17 cellular contexts compared by ENCODE assay signal in the genomic region with DNA sequence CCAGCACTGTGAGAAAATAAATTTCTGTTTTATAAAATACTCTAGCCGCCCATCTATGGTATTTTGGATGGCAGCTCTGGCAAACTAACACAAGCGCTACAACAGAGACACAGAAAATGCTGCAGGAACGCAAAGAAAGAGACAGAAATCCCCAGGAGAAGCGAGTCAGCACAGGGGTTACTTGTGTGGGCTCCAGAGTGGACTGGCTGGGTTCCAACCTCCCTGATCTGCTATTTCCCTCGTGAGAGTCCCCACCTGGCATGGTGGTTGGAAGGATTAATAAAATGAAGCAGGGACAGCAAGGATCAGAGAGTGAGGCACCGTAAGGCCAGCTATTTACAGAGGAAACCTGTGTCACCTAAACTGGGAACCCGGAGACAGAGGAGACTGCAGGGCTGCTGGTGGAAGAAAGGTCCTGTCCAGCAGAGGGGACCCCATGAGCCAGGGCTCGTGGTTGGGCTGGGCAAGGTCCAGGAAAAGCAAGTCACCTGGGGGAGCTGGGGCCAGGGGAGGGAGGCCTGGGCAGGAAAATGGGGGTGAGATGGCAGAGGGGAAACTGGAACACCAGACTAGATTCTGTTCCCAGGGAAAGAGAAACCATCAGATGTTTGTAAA.
A peak's percentile ranks its signal among the peaks of the same experiment; 100 is the strongest.
DNase-seq lines count a peak whose midpoint lies in the region; ATAC-seq, FAIRE-seq and TF ChIP-seq lines count a peak whose summit lies in the region.
"Had no signal": no experiment of that assay in that cellular context is flagged by ENCODE, and none has a peak within 500 bp of the region (broad histone marks: within the 10 kb centered on the region; RNA-seq: fewer than 3 reads in every experiment).

No MANE protein-coding gene starts in this region.

- WGBS in SK-N-SH (ENCODE audit: low lambda C conversion rate) = 68% methylated on average over 8 of the region's 8 CpGs
- WGBS in sigmoid colon, 2 donors = 73 to 77% methylated on average over 8 of the region's 8 CpGs

- no peak overlapping the region for H3K27ac ChIP-seq in SK-N-SH (ENCODE audit: low read depth in 2 of 2, low read length in 1 of 2)
- H3K27ac ChIP-seq in sigmoid colon = peak overlapping the region; percentile 3 to 65 (median 41)
- H3K27ac ChIP-seq: VCaP had no signal

- DNase-seq in Daoy (ENCODE audit: low read depth) (peak; percentile 43), SK-N-SH (no peak), fibroblast of the aortic adventitia (ENCODE audit: low read depth) (peak; percentile 66), sigmoid colon (no peak), frontal cortex (ENCODE audit: low spot score in 2 of 2) (no peak)
- DNase-seq: activated effector memory CD4-positive, alpha-beta T cell treated with anti-CD3 and anti-CD28 coated beads, Interleukin-2, amount 50 U/mL, for 16 hours; DMS 273 treated with DMSO at 0.1 percent for 48 hours; effector memory CD8-positive, alpha-beta T cell; heart right ventricle; KBM-7; NCI-H226; stimulated activated naive CD8-positive, alpha-beta T cell treated with anti-CD3 and anti-CD28 coated beads, Interleukin-15, Interleukin-2, amounts not matched to agents 100 U/mL and 50 U/mL, for 24 hours had no signal

- ATAC-seq in GM19324 (IDR thresholded peaks at IDR 0.05; ENCODE audit: low FRiP score, unreplicated experiment) (no peak), GM21515 (IDR thresholded peaks at IDR 0.05; ENCODE audit: unreplicated experiment) (no peak), GM21390 (IDR thresholded peaks at IDR 0.05; ENCODE audit: unreplicated experiment) (no peak)
- ATAC-seq: effector memory CD8-positive, alpha-beta T cell; HCT116; stimulated activated naive CD8-positive, alpha-beta T cell treated with anti-CD3 and anti-CD28 coated beads, Interleukin-15, Interleukin-2, amounts not matched to agents 100 U/mL and 50 U/mL, for 24 hours had no signal

- no peaks in the 10 kb centered on the region for H3K9me2 ChIP-seq in SK-N-SH

- H4K20me1 ChIP-seq in SK-N-SH (ENCODE audit: insufficient read depth) = no peaks in the 10 kb centered on the region

- TF ChIP-seq CTCF in SK-N-SH (IDR thresholded peaks at IDR 0.05) = no peak
- no peak for TF ChIP-seq CTCF in fibroblast of the aortic adventitia (IDR thresholded peaks at IDR 0.05; ENCODE audit: insufficient read depth, low read length)
- no peak for TF ChIP-seq CTCF in sigmoid colon (IDR thresholded peaks at IDR 0.05)

- H3K9me3 ChIP-seq in SK-N-SH (no peaks in the 10 kb centered on the region), sigmoid colon (no peaks in the 10 kb centered on the region)
- H3K9me3 ChIP-seq: heart right ventricle had no signal

- no peak for TF ChIP-seq POLR2A in sigmoid colon (IDR thresholded peaks at IDR 0.05)

- TF ChIP-seq EP300 in SK-N-SH (IDR thresholded peaks at IDR 0.05; ENCODE audit: borderline replicate concordance in 1 of 2, low read depth in 1 of 2, low read length in 1 of 2) (no peak), sigmoid colon (IDR thresholded peaks at IDR 0.05) (no peak)

- CTCF ChIA-PET in SK-N-SH (lab: Yijun Ruan, JAX) = interaction anchor here (0.7 to 1.6 kb wide), 3 partner anchors 12 to 95 kb away, joined by 3 to 4 read pairs (median 3); no protein-coding TSS in a partner anchor

- H3K79me2 ChIP-seq in SK-N-SH (ENCODE audit: insufficient read depth) = no peaks in the 10 kb centered on the region

- peaks cover 14 to 20% of the 10 kb centered on the region in 2 experiments; a peak in 2 of 4 replicates for H3K4me1 ChIP-seq in SK-N-SH (ENCODE audit: control insufficient read depth in 1 of 2, insufficient read depth in 2 of 2, low read depth in 1 of 2, low read length in 1 of 2)
- peaks cover 0 to 38% (median 30%) of the 10 kb centered on the region in 4 donors for H3K4me1 ChIP-seq in sigmoid colon

- no peak for TF ChIP-seq RAD21 in SK-N-SH (IDR thresholded peaks at IDR 0.05; ENCODE audit: low read length)

- H2AFZ ChIP-seq in SK-N-SH (ENCODE audit: low read depth) = no peak overlapping the region

- H3K27me3 ChIP-seq in SK-N-SH (ENCODE audit: insufficient read depth) (no peaks in the 10 kb centered on the region), sigmoid colon (no peaks in the 10 kb centered on the region)
- H3K27me3 ChIP-seq: heart right ventricle had no signal

- no peak overlapping the region for H3K4me2 ChIP-seq in SK-N-SH

- POLR2A ChIA-PET in SK-N-SH (lab: Yijun Ruan, JAX) = no interaction called here

- H3K4me3 ChIP-seq in SK-N-SH (ENCODE audit: low read depth in 2 of 2, low read length in 1 of 2) = no peak overlapping the region
- H3K4me3 ChIP-seq in fibroblast of the aortic adventitia (ENCODE audit: low read depth, low read length) = no peak overlapping the region
- H3K4me3 ChIP-seq in sigmoid colon = no peak overlapping the region
- H3K4me3 ChIP-seq: heart right ventricle had no signal

- no peak for FAIRE-seq in frontal cortex (lab: Jason Lieb, UNC)

- intact Hi-C loops in sigmoid colon (cut with DNase I) = no loop called here

- H3K36me3 ChIP-seq in SK-N-SH (replicated peaks in 1 of 2; ENCODE audit: control insufficient read depth in 1 of 2, insufficient read depth in 2 of 2, low read length in 1 of 2) (no peaks in the 10 kb centered on the region), sigmoid colon (no peaks in the 10 kb centered on the region)
- H3K36me3 ChIP-seq: heart right ventricle had no signal

- H3K9ac ChIP-seq in SK-N-SH = no peak overlapping the region

- H3F3A ChIP-seq in SK-N-SH (replicated peaks; ENCODE audit: insufficient read depth) = no peaks in the 10 kb centered on the region

TF ChIP-seq in SK-N-SH, 30 proteins besides CTCF, POLR2A, EP300 and RAD21:
- no peak for TF ChIP-seq RXRA (IDR thresholded peaks at IDR 0.05; ENCODE audit: borderline replicate concordance, low read depth)
- no peak for TF ChIP-seq TAF1 (IDR thresholded peaks at IDR 0.05; ENCODE audit: borderline replicate concordance, low read depth, low read length)
- peak; percentile 27; the same call in 1 of the 2 replicates for TF ChIP-seq TCF12 (IDR thresholded peaks at IDR 0.05)
- TF ChIP-seq POLR2AphosphoS5 (IDR thresholded peaks at IDR 0.05; ENCODE audit: low read depth, low read length) = no peak
- TF ChIP-seq SMC3 (IDR thresholded peaks at IDR 0.05; ENCODE audit: low read depth, low read length) = no peak
- TF ChIP-seq NFIC (IDR thresholded peaks at IDR 0.05; ENCODE audit: borderline replicate concordance) = peak; percentile 48; the same call in 1 of the 2 replicates
- no peak for TF ChIP-seq RFX5 (IDR thresholded peaks at IDR 0.05; ENCODE audit: low read length)
- TF ChIP-seq FOXJ3 (CRISPR knock-in tag; IDR thresholded peaks at IDR 0.05) = no peak
- TF ChIP-seq CHD2 (IDR thresholded peaks at IDR 0.05; ENCODE audit: low read length, partially characterized antibody) = no peak
- TF ChIP-seq GABPA (IDR thresholded peaks at IDR 0.05; ENCODE audit: low read depth) = no peak
- TF ChIP-seq, protein P1, sequence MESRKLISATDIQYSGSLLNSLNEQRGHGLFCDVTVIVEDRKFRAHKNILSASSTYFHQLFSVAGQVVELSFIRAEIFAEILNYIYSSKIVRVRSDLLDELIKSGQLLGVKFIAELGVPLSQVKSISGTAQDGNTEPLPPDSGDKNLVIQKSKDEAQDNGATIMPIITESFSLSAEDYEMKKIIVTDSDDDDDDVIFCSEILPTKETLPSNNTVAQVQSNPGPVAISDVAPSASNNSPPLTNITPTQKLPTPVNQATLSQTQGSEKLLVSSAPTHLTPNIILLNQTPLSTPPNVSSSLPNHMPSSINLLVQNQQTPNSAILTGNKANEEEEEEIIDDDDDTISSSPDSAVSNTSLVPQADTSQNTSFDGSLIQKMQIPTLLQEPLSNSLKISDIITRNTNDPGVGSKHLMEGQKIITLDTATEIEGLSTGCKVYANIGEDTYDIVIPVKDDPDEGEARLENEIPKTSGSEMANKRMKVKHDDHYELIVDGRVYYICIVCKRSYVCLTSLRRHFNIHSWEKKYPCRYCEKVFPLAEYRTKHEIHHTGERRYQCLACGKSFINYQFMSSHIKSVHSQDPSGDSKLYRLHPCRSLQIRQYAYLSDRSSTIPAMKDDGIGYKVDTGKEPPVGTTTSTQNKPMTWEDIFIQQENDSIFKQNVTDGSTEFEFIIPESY (IDR thresholded peaks at IDR 0.05; ENCODE audit: borderline replicate concordance, low read depth) = no peak
- TF ChIP-seq ELF1 (IDR thresholded peaks at IDR 0.05) = no peak
- TF ChIP-seq PBX3 (IDR thresholded peaks at IDR 0.05) = no peak

Comparison
In these comparisons a context has a peak if more than half of its experiments do, and no peak if none do; other contexts are left out.
1. DNase-seq: peak in Daoy (single experiment) and fibroblast of the aortic adventitia (single experiment); none in SK-N-SH (single experiment), sigmoid colon (single experiment) and frontal cortex (0 of 2).
2. H3K27ac ChIP-seq: peak in sigmoid colon (4 of 4); none in SK-N-SH (0 of 2).